Comparison of ENCODE assay signal across 1 cellular context in genomic region chr5:134906811-134907210, GRCh38.
TF ChIP-seq lines count a peak whose summit lies in the region.

No MANE protein-coding gene starts in this region.

TF ChIP-seq in K562, 482 proteins besides CTCF, POLR2A, EP300 and RAD21:
- no peak for TF ChIP-seq GTF2F1 (IDR thresholded peaks at IDR 0.05; ENCODE audit: low read depth, low read length)
- peak; percentile 25; the same call in 1 of the 2 replicates for TF ChIP-seq ZNF316 (IDR thresholded peaks at IDR 0.05)
- TF ChIP-seq LARP7 (IDR thresholded peaks at IDR 0.05): no peak
